In genomic region chr3:10155658-10156057, GRCh38 we compare ENCODE assay signal across 2 cellular contexts.
TF ChIP-seq lines count a peak whose summit lies in the region.

No MANE protein-coding gene starts in this region.

TF ChIP-seq in A549, 52 proteins besides CTCF, POLR2A, EP300 and RAD21:
- TF ChIP-seq ELK1 (IDR thresholded peaks at IDR 0.05; ENCODE audit: low read depth, low read length) (no peak), HDAC2 (IDR thresholded peaks at IDR 0.05) (no peak), RNF2 (IDR thresholded peaks at IDR 0.05; ENCODE audit: borderline replicate concordance, low read depth) (no peak), JUNB (IDR thresholded peaks at IDR 0.05) (no peak), SMC3 (IDR thresholded peaks at IDR 0.05) (no peak), CHD4 (IDR thresholded peaks at IDR 0.05; ENCODE audit: borderline replicate concordance) (no peak), ZFP36 (IDR thresholded peaks at IDR 0.05; ENCODE audit: borderline replicate concordance, partially characterized antibody) (no peak)

TF ChIP-seq in HCT116, 20 proteins besides CTCF, POLR2A, EP300 and RAD21:
- TF ChIP-seq ELF1 (IDR thresholded peaks at IDR 0.05; ENCODE audit: borderline replicate concordance, low read depth) (no peak), EZH2 (IDR thresholded peaks at IDR 0.05) (no peak), FOSL1 (IDR thresholded peaks at IDR 0.05; ENCODE audit: low read depth) (no peak), ZFX (IDR thresholded peaks at IDR 0.05) (no peak), EGR1 (IDR thresholded peaks at IDR 0.05; ENCODE audit: low read depth) (no peak), ATF3 (IDR thresholded peaks at IDR 0.05) (no peak), YY1 (IDR thresholded peaks at IDR 0.05; ENCODE audit: extremely low read depth, insufficient replicate concordance, low read depth, low read length) (no peak)
- TF ChIP-seq, protein P1, sequence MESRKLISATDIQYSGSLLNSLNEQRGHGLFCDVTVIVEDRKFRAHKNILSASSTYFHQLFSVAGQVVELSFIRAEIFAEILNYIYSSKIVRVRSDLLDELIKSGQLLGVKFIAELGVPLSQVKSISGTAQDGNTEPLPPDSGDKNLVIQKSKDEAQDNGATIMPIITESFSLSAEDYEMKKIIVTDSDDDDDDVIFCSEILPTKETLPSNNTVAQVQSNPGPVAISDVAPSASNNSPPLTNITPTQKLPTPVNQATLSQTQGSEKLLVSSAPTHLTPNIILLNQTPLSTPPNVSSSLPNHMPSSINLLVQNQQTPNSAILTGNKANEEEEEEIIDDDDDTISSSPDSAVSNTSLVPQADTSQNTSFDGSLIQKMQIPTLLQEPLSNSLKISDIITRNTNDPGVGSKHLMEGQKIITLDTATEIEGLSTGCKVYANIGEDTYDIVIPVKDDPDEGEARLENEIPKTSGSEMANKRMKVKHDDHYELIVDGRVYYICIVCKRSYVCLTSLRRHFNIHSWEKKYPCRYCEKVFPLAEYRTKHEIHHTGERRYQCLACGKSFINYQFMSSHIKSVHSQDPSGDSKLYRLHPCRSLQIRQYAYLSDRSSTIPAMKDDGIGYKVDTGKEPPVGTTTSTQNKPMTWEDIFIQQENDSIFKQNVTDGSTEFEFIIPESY (IDR thresholded peaks at IDR 0.05; ENCODE audit: extremely low read depth, insufficient replicate concordance, low read length) = no peak
- TF ChIP-seq, protein P2, sequence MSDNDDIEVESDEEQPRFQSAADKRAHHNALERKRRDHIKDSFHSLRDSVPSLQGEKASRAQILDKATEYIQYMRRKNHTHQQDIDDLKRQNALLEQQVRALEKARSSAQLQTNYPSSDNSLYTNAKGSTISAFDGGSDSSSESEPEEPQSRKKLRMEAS (IDR thresholded peaks at IDR 0.05) = no peak
TF ChIP-seq in HCT116: peak in this region for 0.
